In the genomic region with DNA sequence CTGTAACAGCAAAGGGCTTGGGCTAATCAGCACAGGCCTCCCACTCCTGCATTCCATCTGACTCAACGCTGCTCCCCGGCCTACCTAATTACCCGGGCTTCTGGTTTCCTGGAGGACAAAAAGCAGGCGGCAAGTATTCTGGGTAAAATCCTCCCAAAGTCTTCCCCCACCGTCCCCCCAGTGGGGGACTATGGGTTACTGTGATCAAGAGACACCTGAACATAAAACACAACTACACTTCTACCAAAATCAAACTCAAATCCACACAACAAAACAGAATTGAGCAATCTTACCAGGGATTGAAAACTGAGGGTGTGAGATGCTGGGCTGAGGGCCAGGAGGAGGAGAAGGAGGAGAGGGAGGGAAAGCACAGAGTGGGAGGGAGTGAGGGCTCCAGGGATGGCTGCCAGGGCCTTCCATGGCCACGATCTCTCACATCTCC, we compare ENCODE assay signal across 9 cellular contexts. TPM values are rescaled to one million over a fixed set of nuclear protein-coding genes. Genes with fewer than 3 reads are reported as not detected.
A peak's percentile ranks its signal among the peaks of the same experiment; 100 is the strongest.
DNase-seq lines count a peak whose midpoint lies in the region; ATAC-seq and TF ChIP-seq lines count a peak whose summit lies in the region.
"Had no signal": no experiment of that assay in that cellular context is flagged by ENCODE, and none has a peak within 500 bp of the region (broad histone marks: within the 10 kb centered on the region; RNA-seq: fewer than 3 reads in every experiment).

No MANE protein-coding gene starts in this region.

- H3K4me1 Mint-ChIP-seq in T-cell: peaks cover 14 to 30% (median 18%) of the 10 kb centered on the region in 3 donors

- peak overlapping the region; percentile 9 to 66 for H3K27ac Mint-ChIP-seq in T-cell

- no peaks in the 10 kb centered on the region for H3K9me3 Mint-ChIP-seq in T-cell

- TF ChIP-seq CTCF in fibroblast of the aortic adventitia (IDR thresholded peaks at IDR 0.05; ENCODE audit: insufficient read depth, low read length): no peak

- CTCF ChIA-PET in T-cell (lab: Charles Lee): no interaction called here

- DNase-seq in C1 segment of cervical spinal cord (lab: John Stamatoyannopoulos, UW) (peak in 10 of 14 donors; percentile 32 to 70 (median 52)), T-cell (no peak), fibroblast of the aortic adventitia (ENCODE audit: low read depth) (peak; percentile 91), nucleus accumbens (lab: John Stamatoyannopoulos, UW) (peak in 48 of 56 donors; percentile 14 to 81 (median 60)), NOMO-1 treated with dmso at 0.1 percent for 144 hours (lab: John Stamatoyannopoulos, UW; ENCODE audit: unreplicated experiment) (no peak)
- DNase-seq: activated CD8-positive, alpha-beta memory T cell treated with anti-CD3 and anti-CD28 coated beads, Interleukin-2, amount 50 U/mL, for 4 hours had no signal

- H3K4me3 ChIP-seq in fibroblast of the aortic adventitia (ENCODE audit: low read depth, low read length): peak overlapping the region; percentile 59

- POLR2A ChIA-PET in T-cell (lab: Charles Lee): no interaction called here

- no peak overlapping the region for H3K4me3 Mint-ChIP-seq in T-cell

- ATAC-seq in T-cell (replicated peaks in 1 of 4) (no peak), HG03439 (IDR thresholded peaks at IDR 0.05; ENCODE audit: unreplicated experiment) (no peak), GM18502 (IDR thresholded peaks at IDR 0.05; ENCODE audit: poor library complexity, unreplicated experiment) (no peak), HG02678 (IDR thresholded peaks at IDR 0.05; ENCODE audit: unreplicated experiment) (no peak)

- no peaks in the 10 kb centered on the region for H3K27me3 Mint-ChIP-seq in T-cell

- peaks cover 34% of the 10 kb centered on the region for H3K36me3 Mint-ChIP-seq in T-cell

RNA-seq across cellular contexts. Expression of gene NCKIPSD, which starts 8.9 kb away (rescaled TPM):
- total RNA-seq in T-cell: 10 to 100 TPM; 17.4 to 23.4 (median 20.4) TPM
- total RNA-seq in fibroblast of the aortic adventitia (ENCODE audit: low replicate concordance): 8.1 and 20.0 TPM in 2 replicates

RNA-seq across cellular contexts. Expression of gene IP6K2, which starts 22.4 kb away (rescaled TPM):
- total RNA-seq in T-cell: 10 to 100 TPM; 69.0 to 95.7 (median 77.6) TPM
- 35.7 and 44.3 TPM in 2 replicates for total RNA-seq in fibroblast of the aortic adventitia (ENCODE audit: low replicate concordance)

RNA-seq across cellular contexts. Expression of gene CELSR3, which starts 31.9 kb away (rescaled TPM):
- total RNA-seq in T-cell (1 to 10 TPM; 5.6 to 7.4 (median 6.2) TPM), fibroblast of the aortic adventitia (ENCODE audit: low replicate concordance) (0.81 and 0.98 TPM in 2 replicates)

RNA-seq across cellular contexts. Expression of gene SLC26A6, which starts 59.4 kb away (rescaled TPM):
- total RNA-seq in T-cell (10 to 100 TPM; 16.2 to 36.4 (median 29.2) TPM), fibroblast of the aortic adventitia (ENCODE audit: low replicate concordance) (11.6 and 19.5 TPM in 2 replicates)

Comparison
In these comparisons a context has a peak if more than half of its experiments do, and no peak if none do; other contexts are left out.
1. DNase-seq: peak in C1 segment of cervical spinal cord (10 of 14), fibroblast of the aortic adventitia (single experiment) and nucleus accumbens (48 of 56); none in T-cell (0 of 34) and NOMO-1 treated with dmso at 0.1 percent for 144 hours (single experiment).